11 cellular contexts compared by ENCODE assay signal in the genomic region with DNA sequence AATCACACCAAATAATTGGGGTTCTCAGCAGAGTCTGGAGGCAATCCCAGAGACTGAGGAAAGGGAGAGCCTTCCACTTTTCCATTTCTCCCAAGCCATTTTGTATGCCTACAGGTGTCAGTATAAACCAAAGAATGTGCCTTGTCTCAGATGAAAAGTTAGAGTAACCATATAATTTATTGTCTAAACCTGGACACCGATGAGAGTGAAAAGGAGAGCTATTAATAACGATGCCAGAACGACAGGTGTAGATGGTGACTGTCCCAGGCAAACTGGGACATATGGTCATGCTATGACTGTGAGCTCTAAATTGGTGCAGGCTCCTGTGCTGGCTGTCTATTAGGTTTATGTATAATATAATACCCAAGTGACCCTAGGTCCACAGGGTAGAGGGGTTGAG.
DNase-seq lines count a peak whose midpoint lies in the region; FAIRE-seq and TF ChIP-seq lines count a peak whose summit lies in the region.
"Had no signal": no experiment of that assay in that cellular context is flagged by ENCODE, and none has a peak within 500 bp of the region (broad histone marks: within the 10 kb centered on the region; RNA-seq: fewer than 3 reads in every experiment).

No MANE protein-coding gene starts in this region.

- no peaks in the 10 kb centered on the region for H3K27me3 ChIP-seq in neural progenitor cell

- H3K4me1 Mint-ChIP-seq in dendritic cell treated with granulocyte-macrophage colony-stimulating factor and Interleukin-4, amounts not matched to agents 40 ng/mL and 50 ng/mL, for 4 days (ENCODE audit: low read depth): peaks cover 59% of the 10 kb centered on the region
- peaks cover 44% of the 10 kb centered on the region for H3K4me1 Mint-ChIP-seq in neural progenitor cell

- H3K4me3 ChIP-seq in AG10803 (ENCODE audit: low read length) (no peak overlapping the region), neural progenitor cell (no peak overlapping the region)

- H3K36me3 ChIP-seq in neural progenitor cell: peaks cover 4% of the 10 kb centered on the region

- peaks cover 28% of the 10 kb centered on the region for H3K4me1 ChIP-seq in neural progenitor cell

- H4K20me1 ChIP-seq in neural progenitor cell (ENCODE audit: low read depth): no peaks in the 10 kb centered on the region

- H3K36me3 Mint-ChIP-seq in dendritic cell treated with granulocyte-macrophage colony-stimulating factor and Interleukin-4, amounts not matched to agents 40 ng/mL and 50 ng/mL, for 4 days (ENCODE audit: low read depth): no peaks in the 10 kb centered on the region
- H3K36me3 Mint-ChIP-seq in neural progenitor cell: peaks cover 11% of the 10 kb centered on the region

- peaks cover 25% of the 10 kb centered on the region for H3K9me3 Mint-ChIP-seq in dendritic cell treated with granulocyte-macrophage colony-stimulating factor and Interleukin-4, amounts not matched to agents 40 ng/mL and 50 ng/mL, for 4 days
- peaks cover 31% of the 10 kb centered on the region for H3K9me3 Mint-ChIP-seq in neural progenitor cell

- intact Hi-C loops in dendritic cell treated with granulocyte-macrophage colony-stimulating factor and Interleukin-4, amounts not matched to agents 40 ng/mL and 50 ng/mL, for 4 days (cut with micrococcal nuclease): loop anchor here (5.0 kb wide), 1 partner anchor 43 kb away; no protein-coding TSS in a partner anchor

- peak overlapping the region; percentile 68 for H3K4me2 ChIP-seq in neural progenitor cell

- H3K9me3 ChIP-seq in neural progenitor cell (ENCODE audit: low read depth): peaks cover 12% of the 10 kb centered on the region

- no peaks in the 10 kb centered on the region for H3K79me2 ChIP-seq in neural progenitor cell (ENCODE audit: low read depth)

- FAIRE-seq in HTR-8/SVneo (lab: Jason Lieb, UNC): peak; percentile 62
- FAIRE-seq: endometrium had no signal

- no peak overlapping the region for H3K4me3 Mint-ChIP-seq in dendritic cell treated with granulocyte-macrophage colony-stimulating factor and Interleukin-4, amounts not matched to agents 40 ng/mL and 50 ng/mL, for 4 days
- H3K4me3 Mint-ChIP-seq in neural progenitor cell: peak overlapping the region; percentile 9

- H2AFZ ChIP-seq in neural progenitor cell (replicated peaks): no peak overlapping the region

- 0 out of 2 replicates have a peak, but pooled peaks have one; percentile 17 for TF ChIP-seq CTCF in AG10803 (conservative IDR thresholded peaks at IDR 0.05; ENCODE audit: low read length)
- TF ChIP-seq CTCF in neural progenitor cell (IDR thresholded peaks at IDR 0.05): peak; percentile 27

- no peak for DNase-seq in AG10803 (ENCODE audit: low read depth)
- no peak for DNase-seq in HTR-8/SVneo (ENCODE audit: insufficient read length, low spot score)
- DNase-seq in neural progenitor cell (ENCODE audit: low spot score): no peak
- DNase-seq in stimulated activated CD4-positive, alpha-beta T cell treated with anti-CD3 and anti-CD28 coated beads, Interleukin-15, amount 100 ng/mL, for 24 hours: no peak
- DNase-seq in dedifferentiated amniotic fluid mesenchymal stem cell (ENCODE audit: extremely low spot score): no peak
- DNase-seq in hypothalamus (lab: John Stamatoyannopoulos, UW): no peak
- DNase-seq in NCI-H526 treated with DMSO at 0.1 percent for 48 hours (lab: John Stamatoyannopoulos, UW): no peak
- DNase-seq: DMS153, NCI-H187 had no signal

- H3K9ac ChIP-seq in neural progenitor cell: no peak overlapping the region

- H3K27ac ChIP-seq in neural progenitor cell: no peak overlapping the region

- H3K27me3 Mint-ChIP-seq in dendritic cell treated with granulocyte-macrophage colony-stimulating factor and Interleukin-4, amounts not matched to agents 40 ng/mL and 50 ng/mL, for 4 days: no peaks in the 10 kb centered on the region
- H3K27me3 Mint-ChIP-seq in neural progenitor cell (ENCODE audit: insufficient read depth, low read depth): peaks cover 17% of the 10 kb centered on the region

- peaks cover 26% of the 10 kb centered on the region for H3F3A ChIP-seq in neural progenitor cell (ENCODE audit: low read depth)

- H3K27ac Mint-ChIP-seq in dendritic cell treated with granulocyte-macrophage colony-stimulating factor and Interleukin-4, amounts not matched to agents 40 ng/mL and 50 ng/mL, for 4 days: peak overlapping the region; percentile 97
- peak overlapping the region; percentile 64 for H3K27ac Mint-ChIP-seq in neural progenitor cell
